ENCODE assay signal across 1 cellular context in the genomic region with DNA sequence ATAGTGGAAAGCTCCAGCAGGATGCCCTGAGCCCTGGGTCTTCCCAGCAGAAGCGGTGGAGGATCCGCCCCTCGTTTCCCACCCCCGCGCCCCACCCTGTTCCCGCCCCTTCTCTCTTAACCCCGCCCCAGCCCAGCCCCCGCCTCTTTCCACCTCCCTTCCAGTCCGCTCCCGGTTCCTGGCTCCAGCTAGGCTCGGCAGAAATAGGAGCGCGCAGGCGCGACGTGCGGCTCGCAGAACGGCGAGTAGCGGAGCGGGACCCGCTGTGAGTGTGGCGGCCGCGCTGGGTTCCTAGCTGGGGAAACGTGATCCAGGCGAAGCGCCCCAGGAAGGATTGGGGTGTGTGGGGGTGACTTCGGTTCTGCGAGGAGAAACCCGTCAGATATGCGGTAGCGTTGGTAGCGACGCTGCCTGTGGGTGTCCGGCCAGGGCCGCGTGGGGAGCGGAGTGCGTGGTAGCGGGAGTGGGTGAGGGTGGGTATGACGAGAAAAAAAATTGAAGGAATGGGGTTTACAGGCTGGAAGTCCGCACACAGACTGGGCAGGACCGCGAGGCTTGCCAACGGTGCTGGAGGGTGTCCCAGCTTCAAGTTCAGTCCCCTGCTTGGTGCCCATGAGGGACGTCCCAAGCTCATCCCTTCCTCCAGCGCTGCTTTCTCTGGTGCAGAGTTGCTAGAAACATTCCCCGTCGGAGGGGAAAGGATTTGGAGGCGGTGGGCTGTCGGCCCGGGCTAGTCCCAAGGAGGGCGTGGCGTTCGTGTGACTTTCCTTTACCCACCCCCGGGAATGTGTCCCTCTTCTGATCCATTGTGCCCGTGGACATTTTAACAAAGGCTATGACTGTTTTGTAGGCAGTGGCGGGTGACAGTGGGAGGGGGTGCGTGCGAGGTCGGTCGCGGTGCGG.
TF ChIP-seq lines count a peak whose summit lies in the region.

A gene (plus strand): TSS at position 234 of the 903 bp plus-strand sequence. CDS start 56,886 bp downstream, outside the sequence.

TF ChIP-seq in K562, 482 proteins besides CTCF, POLR2A, EP300 and RAD21 (continued from another document and continues in another):
- no peak for TF ChIP-seq POLR3A (IDR thresholded peaks at IDR 0.05; ENCODE audit: borderline replicate concordance, extremely low read depth, insufficient read depth, insufficient read length)
- TF ChIP-seq SMARCA5 (IDR thresholded peaks at IDR 0.05), result no peak
- TF ChIP-seq, protein P1, sequence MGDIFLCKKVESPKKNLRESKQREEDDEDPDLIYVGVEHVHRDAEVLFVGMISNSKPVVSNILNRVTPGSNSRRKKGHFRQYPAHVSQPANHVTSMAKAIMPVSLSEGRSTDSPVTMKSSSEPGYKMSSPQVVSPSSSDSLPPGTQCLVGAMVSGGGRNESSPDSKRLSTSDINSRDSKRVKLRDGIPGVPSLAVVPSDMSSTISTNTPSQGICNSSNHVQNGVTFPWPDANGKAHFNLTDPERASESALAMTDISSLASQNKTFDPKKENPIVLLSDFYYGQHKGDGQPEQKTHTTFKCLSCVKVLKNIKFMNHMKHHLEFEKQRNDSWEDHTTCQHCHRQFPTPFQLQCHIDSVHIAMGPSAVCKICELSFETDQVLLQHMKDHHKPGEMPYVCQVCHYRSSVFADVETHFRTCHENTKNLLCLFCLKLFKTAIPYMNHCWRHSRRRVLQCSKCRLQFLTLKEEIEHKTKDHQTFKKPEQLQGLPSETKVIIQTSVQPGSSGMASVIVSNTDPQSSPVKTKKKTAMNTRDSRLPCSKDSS (IDR thresholded peaks at IDR 0.05; ENCODE audit: low read depth, partially characterized antibody), result no peak
- TF ChIP-seq ZNF133 (CRISPR knock-in tag; IDR thresholded peaks at IDR 0.05), result no peak
- no peak for TF ChIP-seq ZKSCAN3 (CRISPR knock-in tag; IDR thresholded peaks at IDR 0.05)
- TF ChIP-seq, protein P2, sequence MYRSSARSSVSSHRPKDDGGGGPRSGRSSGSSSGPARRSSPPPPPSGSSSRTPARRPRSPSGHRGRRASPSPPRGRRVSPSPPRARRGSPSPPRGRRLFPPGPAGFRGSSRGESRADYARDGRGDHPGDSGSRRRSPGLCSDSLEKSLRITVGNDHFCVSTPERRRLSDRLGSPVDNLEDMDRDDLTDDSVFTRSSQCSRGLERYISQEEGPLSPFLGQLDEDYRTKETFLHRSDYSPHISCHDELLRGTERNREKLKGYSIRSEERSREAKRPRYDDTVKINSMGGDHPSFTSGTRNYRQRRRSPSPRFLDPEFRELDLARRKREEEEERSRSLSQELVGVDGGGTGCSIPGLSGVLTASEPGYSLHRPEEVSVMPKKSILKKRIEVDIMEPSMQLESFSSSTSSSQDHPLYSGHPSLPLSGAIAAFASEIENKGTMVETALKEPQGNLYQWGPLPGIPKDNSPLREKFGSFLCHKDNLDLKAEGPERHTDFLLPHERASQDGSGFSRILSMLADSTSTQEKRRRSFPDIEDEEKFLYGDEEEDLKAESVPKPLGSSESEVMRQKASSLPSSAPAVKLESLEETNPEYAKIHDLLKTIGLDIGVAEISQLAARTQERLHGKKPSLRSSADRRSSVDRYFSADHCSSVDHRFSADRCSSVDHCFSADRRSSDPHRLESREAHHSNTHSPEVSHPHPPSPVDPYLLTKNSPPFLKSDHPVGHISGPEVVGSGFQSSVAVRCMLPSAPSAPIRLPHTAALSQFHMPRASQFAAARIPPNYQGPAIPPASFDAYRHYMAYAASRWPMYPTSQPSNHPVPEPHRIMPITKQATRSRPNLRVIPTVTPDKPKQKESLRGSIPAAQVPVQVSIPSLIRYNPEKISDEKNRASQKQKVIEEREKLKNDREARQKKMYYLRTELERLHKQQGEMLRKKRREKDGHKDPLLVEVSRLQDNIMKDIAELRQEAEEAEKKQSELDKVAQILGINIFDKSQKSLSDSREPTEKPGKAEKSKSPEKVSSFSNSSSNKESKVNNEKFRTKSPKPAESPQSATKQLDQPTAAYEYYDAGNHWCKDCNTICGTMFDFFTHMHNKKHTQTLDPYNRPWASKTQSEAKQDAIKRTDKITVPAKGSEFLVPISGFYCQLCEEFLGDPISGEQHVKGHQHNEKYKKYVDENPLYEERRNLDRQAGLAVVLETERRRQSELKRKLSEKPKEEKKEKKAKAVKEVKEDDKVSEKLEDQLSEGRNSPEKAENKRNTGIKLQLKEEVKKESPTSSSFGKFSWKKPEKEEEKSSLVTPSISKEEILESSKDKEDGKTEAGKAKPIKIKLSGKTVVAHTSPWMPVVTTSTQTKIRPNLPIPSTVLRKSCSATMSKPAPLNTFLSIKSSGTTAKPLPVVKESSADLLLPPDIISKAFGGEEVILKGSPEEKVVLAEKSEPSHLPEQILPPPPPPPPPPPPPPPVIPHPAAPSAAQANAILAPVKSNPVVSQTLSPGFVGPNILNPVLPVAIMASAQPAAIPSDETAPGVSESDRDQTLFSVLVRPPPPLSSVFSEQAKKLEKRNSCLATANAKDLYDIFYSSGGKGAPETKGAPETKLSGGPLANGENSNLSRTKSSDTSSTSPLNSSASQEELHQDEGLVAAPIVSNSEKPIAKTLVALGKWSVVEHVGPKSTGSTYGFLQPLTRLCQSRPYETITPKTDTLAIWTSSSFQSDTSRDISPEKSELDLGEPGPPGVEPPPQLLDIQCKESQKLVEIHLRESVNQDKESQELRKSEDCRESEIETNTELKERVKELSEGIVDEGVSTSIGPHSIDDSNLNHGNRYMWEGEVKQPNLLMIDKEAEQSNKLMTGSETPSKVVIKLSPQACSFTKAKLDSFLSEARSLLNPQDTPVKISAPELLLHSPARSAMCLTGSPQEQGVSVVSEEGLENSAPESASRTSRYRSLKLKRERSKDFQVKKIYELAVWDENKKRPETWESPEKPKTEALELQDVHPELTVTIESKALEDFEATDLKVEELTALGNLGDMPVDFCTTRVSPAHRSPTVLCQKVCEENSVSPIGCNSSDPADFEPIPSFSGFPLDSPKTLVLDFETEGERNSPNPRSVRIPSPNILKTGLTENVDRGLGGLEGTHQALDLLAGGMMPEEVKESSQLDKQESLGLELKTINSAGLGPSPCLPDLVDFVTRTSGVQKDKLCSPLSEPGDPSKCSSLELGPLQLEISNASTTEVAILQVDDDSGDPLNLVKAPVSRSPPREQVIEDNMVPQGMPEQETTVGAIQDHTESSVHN (IDR thresholded peaks at IDR 0.05; ENCODE audit: borderline replicate concordance in 1 of 2, low read depth in 1 of 2), result no peak
- no peak for TF ChIP-seq CHCHD3 (CRISPR knock-in tag; IDR thresholded peaks at IDR 0.05)
- TF ChIP-seq FOXM1 (IDR thresholded peaks at IDR 0.05; ENCODE audit: low read depth), result no peak
- TF ChIP-seq FOXM1 (CRISPR knock-in tag; IDR thresholded peaks at IDR 0.05; ENCODE audit: low read depth), result no peak
- peak; percentile 44 for TF ChIP-seq ZFX (CRISPR knock-in tag; IDR thresholded peaks at IDR 0.05)
- TF ChIP-seq, protein P3, sequence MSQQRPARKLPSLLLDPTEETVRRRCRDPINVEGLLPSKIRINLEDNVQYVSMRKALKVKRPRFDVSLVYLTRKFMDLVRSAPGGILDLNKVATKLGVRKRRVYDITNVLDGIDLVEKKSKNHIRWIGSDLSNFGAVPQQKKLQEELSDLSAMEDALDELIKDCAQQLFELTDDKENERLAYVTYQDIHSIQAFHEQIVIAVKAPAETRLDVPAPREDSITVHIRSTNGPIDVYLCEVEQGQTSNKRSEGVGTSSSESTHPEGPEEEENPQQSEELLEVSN (IDR thresholded peaks at IDR 0.05; ENCODE audit: borderline replicate concordance in 1 of 2, extremely low read depth in 1 of 2, insufficient read depth in 1 of 2, insufficient read length in 1 of 2, low read depth in 1 of 2, low read length in 1 of 2, poor library complexity in 1 of 2, severe bottlenecking in 1 of 2), result peak; percentile 27 to 67
- no peak for TF ChIP-seq HNRNPH1 (optimal IDR thresholded peaks at IDR 0.05; ENCODE audit: low read depth, low read length)
- TF ChIP-seq ATF7 (IDR thresholded peaks at IDR 0.05), result no peak
- no peak for TF ChIP-seq ARID1B (IDR thresholded peaks at IDR 0.05)
- TF ChIP-seq FUS (optimal IDR thresholded peaks at IDR 0.05; ENCODE audit: low read depth, low read length), result no peak
- TF ChIP-seq PHF20 (IDR thresholded peaks at IDR 0.05; ENCODE audit: partially characterized antibody), result no peak
- TF ChIP-seq TBL1XR1 (IDR thresholded peaks at IDR 0.05; ENCODE audit: low read length in 2 of 2), result no peak
- TF ChIP-seq, protein P4, sequence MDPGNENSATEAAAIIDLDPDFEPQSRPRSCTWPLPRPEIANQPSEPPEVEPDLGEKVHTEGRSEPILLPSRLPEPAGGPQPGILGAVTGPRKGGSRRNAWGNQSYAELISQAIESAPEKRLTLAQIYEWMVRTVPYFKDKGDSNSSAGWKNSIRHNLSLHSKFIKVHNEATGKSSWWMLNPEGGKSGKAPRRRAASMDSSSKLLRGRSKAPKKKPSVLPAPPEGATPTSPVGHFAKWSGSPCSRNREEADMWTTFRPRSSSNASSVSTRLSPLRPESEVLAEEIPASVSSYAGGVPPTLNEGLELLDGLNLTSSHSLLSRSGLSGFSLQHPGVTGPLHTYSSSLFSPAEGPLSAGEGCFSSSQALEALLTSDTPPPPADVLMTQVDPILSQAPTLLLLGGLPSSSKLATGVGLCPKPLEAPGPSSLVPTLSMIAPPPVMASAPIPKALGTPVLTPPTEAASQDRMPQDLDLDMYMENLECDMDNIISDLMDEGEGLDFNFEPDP (CRISPR knock-in tag; IDR thresholded peaks at IDR 0.05), result no peak
- no peak for TF ChIP-seq TCF7L2 (IDR thresholded peaks at IDR 0.05; ENCODE audit: low read depth, low read length)
- no peak for TF ChIP-seq ZNF274 (IDR thresholded peaks at IDR 0.05; ENCODE audit: borderline replicate concordance, low read depth, low read length)
- TF ChIP-seq ZNF282 (CRISPR knock-in tag; IDR thresholded peaks at IDR 0.05), result no peak
- TF ChIP-seq, protein P5, sequence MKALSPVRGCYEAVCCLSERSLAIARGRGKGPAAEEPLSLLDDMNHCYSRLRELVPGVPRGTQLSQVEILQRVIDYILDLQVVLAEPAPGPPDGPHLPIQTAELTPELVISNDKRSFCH (CRISPR knock-in tag; IDR thresholded peaks at IDR 0.05), result no peak
- TF ChIP-seq, protein P5 (tag; IDR thresholded peaks at IDR 0.05), result no peak
- TF ChIP-seq ZEB2 (IDR thresholded peaks at IDR 0.05), result no peak
- TF ChIP-seq PYGO2 (tag; IDR thresholded peaks at IDR 0.05), result no peak
- TF ChIP-seq, protein P6, sequence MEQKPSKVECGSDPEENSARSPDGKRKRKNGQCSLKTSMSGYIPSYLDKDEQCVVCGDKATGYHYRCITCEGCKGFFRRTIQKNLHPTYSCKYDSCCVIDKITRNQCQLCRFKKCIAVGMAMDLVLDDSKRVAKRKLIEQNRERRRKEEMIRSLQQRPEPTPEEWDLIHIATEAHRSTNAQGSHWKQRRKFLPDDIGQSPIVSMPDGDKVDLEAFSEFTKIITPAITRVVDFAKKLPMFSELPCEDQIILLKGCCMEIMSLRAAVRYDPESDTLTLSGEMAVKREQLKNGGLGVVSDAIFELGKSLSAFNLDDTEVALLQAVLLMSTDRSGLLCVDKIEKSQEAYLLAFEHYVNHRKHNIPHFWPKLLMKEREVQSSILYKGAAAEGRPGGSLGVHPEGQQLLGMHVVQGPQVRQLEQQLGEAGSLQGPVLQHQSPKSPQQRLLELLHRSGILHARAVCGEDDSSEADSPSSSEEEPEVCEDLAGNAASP (IDR thresholded peaks at IDR 0.05), result no peak
- TF ChIP-seq RBBP5 (IDR thresholded peaks at IDR 0.05; ENCODE audit: borderline replicate concordance, insufficient read depth, low read length, poor library complexity, severe bottlenecking), result peak; percentile 63
- no peak for TF ChIP-seq HDAC1 (IDR thresholded peaks at IDR 0.05)
- TF ChIP-seq, protein P7, sequence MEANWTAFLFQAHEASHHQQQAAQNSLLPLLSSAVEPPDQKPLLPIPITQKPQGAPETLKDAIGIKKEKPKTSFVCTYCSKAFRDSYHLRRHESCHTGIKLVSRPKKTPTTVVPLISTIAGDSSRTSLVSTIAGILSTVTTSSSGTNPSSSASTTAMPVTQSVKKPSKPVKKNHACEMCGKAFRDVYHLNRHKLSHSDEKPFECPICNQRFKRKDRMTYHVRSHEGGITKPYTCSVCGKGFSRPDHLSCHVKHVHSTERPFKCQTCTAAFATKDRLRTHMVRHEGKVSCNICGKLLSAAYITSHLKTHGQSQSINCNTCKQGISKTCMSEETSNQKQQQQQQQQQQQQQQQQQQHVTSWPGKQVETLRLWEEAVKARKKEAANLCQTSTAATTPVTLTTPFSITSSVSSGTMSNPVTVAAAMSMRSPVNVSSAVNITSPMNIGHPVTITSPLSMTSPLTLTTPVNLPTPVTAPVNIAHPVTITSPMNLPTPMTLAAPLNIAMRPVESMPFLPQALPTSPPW (CRISPR knock-in tag; IDR thresholded peaks at IDR 0.05), result peak; percentile 79
- TF ChIP-seq, protein P8, sequence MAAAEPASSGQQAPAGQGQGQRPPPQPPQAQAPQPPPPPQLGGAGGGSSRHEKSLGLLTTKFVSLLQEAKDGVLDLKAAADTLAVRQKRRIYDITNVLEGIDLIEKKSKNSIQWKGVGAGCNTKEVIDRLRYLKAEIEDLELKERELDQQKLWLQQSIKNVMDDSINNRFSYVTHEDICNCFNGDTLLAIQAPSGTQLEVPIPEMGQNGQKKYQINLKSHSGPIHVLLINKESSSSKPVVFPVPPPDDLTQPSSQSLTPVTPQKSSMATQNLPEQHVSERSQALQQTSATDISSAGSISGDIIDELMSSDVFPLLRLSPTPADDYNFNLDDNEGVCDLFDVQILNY (CRISPR knock-in tag; IDR thresholded peaks at IDR 0.05), result no peak
- no peak for TF ChIP-seq HMG20B (CRISPR knock-in tag; IDR thresholded peaks at IDR 0.05)
